8 cellular contexts compared by ENCODE assay signal in the genomic region with DNA sequence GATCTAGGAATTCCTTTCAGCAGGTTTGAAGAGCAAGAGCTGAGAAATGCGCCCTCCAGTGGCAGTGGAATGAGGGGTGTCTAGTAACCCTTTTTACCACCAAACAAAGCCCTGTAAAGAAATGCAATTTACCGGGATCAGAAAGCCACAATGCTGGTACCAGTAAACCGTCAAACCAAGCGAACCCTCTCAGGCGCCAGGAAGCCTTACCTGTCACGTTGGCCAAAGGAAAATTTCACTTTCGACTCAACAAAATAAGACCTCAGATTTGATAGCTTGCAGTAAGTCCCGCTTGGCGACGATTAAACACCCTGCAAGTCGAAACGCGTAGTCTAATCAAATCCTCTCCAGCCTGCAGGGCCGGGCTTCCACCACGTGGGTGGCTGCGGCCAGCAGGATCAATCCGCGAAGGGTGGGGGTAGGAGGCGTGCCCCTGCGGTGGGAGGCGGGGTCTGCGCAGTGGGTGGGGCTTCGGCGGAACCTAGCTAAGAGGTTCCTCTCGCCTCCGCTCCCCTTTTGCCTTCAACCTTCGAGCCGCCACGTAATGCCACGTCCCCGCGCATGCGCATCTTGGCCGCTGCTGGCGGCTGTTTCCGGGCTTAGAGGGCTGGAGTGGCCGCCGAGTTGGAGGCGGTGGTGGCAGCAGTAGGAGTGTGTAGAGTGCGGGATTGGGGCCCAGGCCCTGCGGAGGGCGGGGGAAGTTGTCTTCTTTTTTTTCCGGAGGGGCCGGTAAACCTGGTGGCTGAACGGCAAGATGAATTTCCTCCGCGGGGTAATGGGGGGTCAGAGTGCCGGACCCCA. TPM values are rescaled to one million over a fixed set of nuclear protein-coding genes. Genes with fewer than 3 reads are reported as not detected.
A peak's percentile ranks its signal among the peaks of the same experiment; 100 is the strongest.
DNase-seq lines count a peak whose midpoint lies in the region; ATAC-seq, FAIRE-seq and TF ChIP-seq lines count a peak whose summit lies in the region.

A gene with protein sequence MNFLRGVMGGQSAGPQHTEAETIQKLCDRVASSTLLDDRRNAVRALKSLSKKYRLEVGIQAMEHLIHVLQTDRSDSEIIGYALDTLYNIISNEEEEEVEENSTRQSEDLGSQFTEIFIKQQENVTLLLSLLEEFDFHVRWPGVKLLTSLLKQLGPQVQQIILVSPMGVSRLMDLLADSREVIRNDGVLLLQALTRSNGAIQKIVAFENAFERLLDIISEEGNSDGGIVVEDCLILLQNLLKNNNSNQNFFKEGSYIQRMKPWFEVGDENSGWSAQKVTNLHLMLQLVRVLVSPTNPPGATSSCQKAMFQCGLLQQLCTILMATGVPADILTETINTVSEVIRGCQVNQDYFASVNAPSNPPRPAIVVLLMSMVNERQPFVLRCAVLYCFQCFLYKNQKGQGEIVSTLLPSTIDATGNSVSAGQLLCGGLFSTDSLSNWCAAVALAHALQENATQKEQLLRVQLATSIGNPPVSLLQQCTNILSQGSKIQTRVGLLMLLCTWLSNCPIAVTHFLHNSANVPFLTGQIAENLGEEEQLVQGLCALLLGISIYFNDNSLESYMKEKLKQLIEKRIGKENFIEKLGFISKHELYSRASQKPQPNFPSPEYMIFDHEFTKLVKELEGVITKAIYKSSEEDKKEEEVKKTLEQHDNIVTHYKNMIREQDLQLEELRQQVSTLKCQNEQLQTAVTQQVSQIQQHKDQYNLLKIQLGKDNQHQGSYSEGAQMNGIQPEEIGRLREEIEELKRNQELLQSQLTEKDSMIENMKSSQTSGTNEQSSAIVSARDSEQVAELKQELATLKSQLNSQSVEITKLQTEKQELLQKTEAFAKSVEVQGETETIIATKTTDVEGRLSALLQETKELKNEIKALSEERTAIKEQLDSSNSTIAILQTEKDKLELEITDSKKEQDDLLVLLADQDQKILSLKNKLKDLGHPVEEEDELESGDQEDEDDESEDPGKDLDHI (plus strand): TSS at position 512 of the 801 bp plus-strand sequence. CDS start 243 bp downstream, at position 755.

- WGBS in body of pancreas, 2 donors = 0% methylated on average over 29 to 48 of the region's 48 CpGs
- 0% methylated on average over 48 of the region's 48 CpGs for WGBS in sigmoid colon, 2 donors

- CTCF ChIA-PET in A673 (lab: Charles Lee) = interaction anchor here (0.6 to 1.7 kb wide), 6 partner anchors 9 to 995 kb away, joined by 3 to 5 read pairs (median 3); no protein-coding TSS in a partner anchor

- H3K27me3 ChIP-seq in A673 (replicated peaks; ENCODE audit: insufficient read depth, low read depth, low read length, poor library complexity) (no peaks in the 10 kb centered on the region), body of pancreas (no peaks in the 10 kb centered on the region), sigmoid colon (no peaks in the 10 kb centered on the region)

- H3K4me3 ChIP-seq in A673 (ENCODE audit: low read depth, low read length, poor library complexity, severe bottlenecking) = peak within 1 kb of the TSS; percentile 84
- peak within 1 kb of the TSS; percentile 64 to 92 for H3K4me3 ChIP-seq in body of pancreas
- H3K4me3 ChIP-seq in sigmoid colon = peak within 1 kb of the TSS; percentile 74 to 94 (median 87)

- ATAC-seq in HG03066 (IDR thresholded peaks at IDR 0.05; ENCODE audit: low read depth, unreplicated experiment) (peak; percentile 83), body of pancreas (peak; percentile 95)

- POLR2A ChIA-PET in A673 (lab: Charles Lee; ENCODE audit: low non-redundant PET) = interaction anchor here (0.6 to 0.7 kb wide), 2 partner anchors 9 to 123 kb away, joined by 4 to 8 read pairs; no protein-coding TSS in a partner anchor

- TF ChIP-seq POLR2A in GM18526 (IDR thresholded peaks at IDR 0.05; ENCODE audit: extremely low read depth, insufficient read length) (peak; percentile 96), body of pancreas (IDR thresholded peaks at IDR 0.05) (peak; percentile 96 to 99 (median 99)), sigmoid colon (IDR thresholded peaks at IDR 0.05) (peak; percentile 95 to 98)

- H3K4me1 ChIP-seq in A673 (ENCODE audit: insufficient read depth, low read length, poor library complexity, severe bottlenecking) (no peaks in the 10 kb centered on the region), body of pancreas (peaks cover 36% of the 10 kb centered on the region), sigmoid colon (peaks cover 0 to 56% (median 45%) of the 10 kb centered on the region in 4 donors)

- peak within 1 kb of the TSS; percentile 89 for H3K27ac ChIP-seq in A673 (ENCODE audit: low read depth, low read length, poor library complexity, severe bottlenecking)
- H3K27ac ChIP-seq in body of pancreas = peak within 1 kb of the TSS; percentile 95 to 100 (median 98)
- H3K27ac ChIP-seq in sigmoid colon = peak within 1 kb of the TSS; percentile 96 to 99 (median 98)

- H3K36me3 ChIP-seq in A673 (ENCODE audit: insufficient read depth, low read length, poor library complexity, severe bottlenecking) (no peaks in the 10 kb centered on the region), body of pancreas (replicated peaks in 1 of 2; ENCODE audit: insufficient read depth in 1 of 2, low read depth in 2 of 2) (no peaks in the 10 kb centered on the region), sigmoid colon (no peaks in the 10 kb centered on the region)

- no peak for TF ChIP-seq EP300 in sigmoid colon (IDR thresholded peaks at IDR 0.05)

- TF ChIP-seq CTCF in A673 (conservative IDR thresholded peaks at IDR 0.05; ENCODE audit: low read depth, low read length) (peak; percentile 68), body of pancreas (IDR thresholded peaks at IDR 0.05) (peak; percentile 35 to 94 (median 76)), sigmoid colon (IDR thresholded peaks at IDR 0.05) (peak; percentile 61 to 80 (median 66))

- DNase-seq in A673 (ENCODE audit: low spot score) = peak; percentile 95
- peak; percentile 96 for DNase-seq in NCI-H2107 treated with DMSO at 0.1 percent for 48 hours (lab: John Stamatoyannopoulos, UW; ENCODE audit: unreplicated experiment)
- DNase-seq in body of pancreas = peak; percentile 99
- DNase-seq in iPS DF 4.7 (ENCODE audit: extremely low read depth, low spot score) = peak; percentile 81
- DNase-seq in sigmoid colon = peak; percentile 99

- peak; percentile 87 for FAIRE-seq in TTC549 (lab: Jason Lieb, UNC)

- intact Hi-C loops in A673 (cut with micrococcal nuclease; ENCODE audit: unreplicated experiment) = loop anchor here (5.0 kb wide), 1 partner anchor 52 kb away; a partner anchor contains a TSS
- intact Hi-C loops in body of pancreas (cut with DNase I) = loop anchor here (10.0 kb wide), 1 partner anchor 49 kb away; a partner anchor contains a TSS
- intact Hi-C loops in sigmoid colon (cut with DNase I) = loop anchor here (1.0 to 5.0 kb wide), 2 partner anchors 52 to 212 kb away; a partner anchor contains a TSS

- no TSS peak for BruUV-seq in A673 (replicated peaks; lab: Mats Ljungman, UMichigan)

- H3K9me3 ChIP-seq in A673 (ENCODE audit: low read depth, low read length, poor library complexity, severe bottlenecking) (no peaks in the 10 kb centered on the region), body of pancreas (no peaks in the 10 kb centered on the region), sigmoid colon (no peaks in the 10 kb centered on the region)

RNA-seq across cellular contexts. Expression of the gene that starts here (rescaled TPM):
- 35.6 and 36.1 TPM in 2 replicates for total RNA-seq in A673 (2021)
- 10 to 100 TPM; 57.6 to 89.7 TPM for total RNA-seq in body of pancreas
- 10 to 100 TPM; 66.5 to 99.4 (median 77.6) TPM for total RNA-seq in sigmoid colon
- polyA plus RNA-seq in sigmoid colon = 10 to 100 TPM; 21.0 to 30.6 (median 21.6) TPM

Comparison
In these comparisons a context has a peak if more than half of its experiments do, and no peak if none do; other contexts are left out.
1. Peak in every context shown above with its lines: DNase-seq, ATAC-seq, H3K4me3 ChIP-seq and H3K27ac ChIP-seq.